Comparison of ENCODE assay signal across 9 cellular contexts in genomic region chr10:22623624-22624263, GRCh38.
DNase-seq lines count a peak whose midpoint lies in the region; ATAC-seq, FAIRE-seq and TF ChIP-seq lines count a peak whose summit lies in the region.
"Had no signal": no experiment of that assay in that cellular context is flagged by ENCODE, and none has a peak within 500 bp of the region (broad histone marks: within the 10 kb centered on the region; RNA-seq: fewer than 3 reads in every experiment).

No MANE protein-coding gene starts in this region.

- H3K4me3 ChIP-seq in bronchial epithelial cell (ENCODE audit: low read depth, low read length) = no peak overlapping the region
- no peak overlapping the region for H3K4me3 ChIP-seq in sigmoid colon
- no peak overlapping the region for H3K4me3 ChIP-seq in esophagus squamous epithelium
- H3K4me3 ChIP-seq: MG63 had no signal

- intact Hi-C loops in sigmoid colon (cut with DNase I) (loop anchor here (5.0 kb wide), 1 partner anchor 89 kb away; the partner anchor contains the start of gene PIP4K2A), head of caudate nucleus (cut with DNase I) (loop anchor here (5.0 to 10.0 kb wide), 2 partner anchors 224 to 351 kb away; no protein-coding TSS in a partner anchor), esophagus squamous epithelium (cut with DNase I) (no loop called here)

- no peaks in the 10 kb centered on the region for H3K27me3 Mint-ChIP-seq in neural crest cell (ENCODE audit: low read depth)

- TF ChIP-seq POLR2A in sigmoid colon (IDR thresholded peaks at IDR 0.05) = no peak
- TF ChIP-seq POLR2A in esophagus squamous epithelium (IDR thresholded peaks at IDR 0.05) = no peak

- TF ChIP-seq CTCF in bronchial epithelial cell (IDR thresholded peaks at IDR 0.05; ENCODE audit: insufficient read depth, low read length, severe bottlenecking) = no peak
- no peak for TF ChIP-seq CTCF in neural crest cell (conservative IDR thresholded peaks at IDR 0.05)
- no peak for TF ChIP-seq CTCF in sigmoid colon (IDR thresholded peaks at IDR 0.05)
- no peak for TF ChIP-seq CTCF in esophagus squamous epithelium (IDR thresholded peaks at IDR 0.05)

- H3K4me1 ChIP-seq in sigmoid colon (peaks cover 0 to 66% (median 48%) of the 10 kb centered on the region in 4 donors), esophagus squamous epithelium (peaks cover 11 to 78% (median 30%) of the 10 kb centered on the region in 3 donors)

- peak overlapping the region; percentile 13 for H3K4me3 Mint-ChIP-seq in neural crest cell

- no peak overlapping the region for H3K27ac Mint-ChIP-seq in neural crest cell (ENCODE audit: unreplicated experiment)

- DNase-seq in GM18507 (ENCODE audit: extremely low spot score, insufficient read length, low read depth) (no peak), OCI-M1 (lab: John Stamatoyannopoulos, UW) (peak; percentile 25), bronchial epithelial cell (ENCODE audit: low read depth) (no peak), neural crest cell (ENCODE audit: low read depth, low spot score) (no peak), sigmoid colon (no peak), head of caudate nucleus (no peak), esophagus squamous epithelium (lab: John Stamatoyannopoulos, UW) (no peak)
- DNase-seq: MG63 had no signal

- peak; percentile 67 for FAIRE-seq in GM18507 (lab: Jason Lieb, UNC)
- peak; percentile 7 for FAIRE-seq in bronchial epithelial cell (lab: Jason Lieb, UNC)

- H3K27me3 ChIP-seq in bronchial epithelial cell (ENCODE audit: control insufficient read depth, insufficient read depth, low read length) = no peaks in the 10 kb centered on the region
- H3K27me3 ChIP-seq in sigmoid colon = no peaks in the 10 kb centered on the region
- H3K27me3 ChIP-seq in esophagus squamous epithelium = no peaks in the 10 kb centered on the region
- H3K27me3 ChIP-seq: MG63 had no signal

- H3K27ac ChIP-seq in sigmoid colon (peak overlapping the region in 2 of 4 donors; percentile 23 to 40), esophagus squamous epithelium (no peak overlapping the region)

- TF ChIP-seq EP300 in sigmoid colon (IDR thresholded peaks at IDR 0.05) = no peak

- no peak for ATAC-seq in HG03565 (IDR thresholded peaks at IDR 0.05; ENCODE audit: unreplicated experiment)

- H3K4me1 Mint-ChIP-seq in neural crest cell = peaks cover 72% of the 10 kb centered on the region

- H3K9me3 Mint-ChIP-seq in neural crest cell = no peaks in the 10 kb centered on the region

- WGBS in sigmoid colon, 2 donors = 89 to 90% methylated on average over 5 of the region's 5 CpGs
- 76 to 91% methylated on average over 4 to 5 of the region's 5 CpGs for WGBS in esophagus squamous epithelium, 2 donors

- H3K36me3 ChIP-seq in bronchial epithelial cell (ENCODE audit: control insufficient read depth, insufficient read depth, low read length) = no peaks in the 10 kb centered on the region
- no peaks in the 10 kb centered on the region for H3K36me3 ChIP-seq in sigmoid colon
- H3K36me3 ChIP-seq in esophagus squamous epithelium = no peaks in the 10 kb centered on the region
- H3K36me3 ChIP-seq: MG63 had no signal

- H3K36me3 Mint-ChIP-seq in neural crest cell (ENCODE audit: low read depth) = no peaks in the 10 kb centered on the region

- H3K9me3 ChIP-seq in sigmoid colon (no peaks in the 10 kb centered on the region), esophagus squamous epithelium (no peaks in the 10 kb centered on the region)
- H3K9me3 ChIP-seq: MG63 had no signal
